Comparison of ENCODE assay signal across 15 cellular contexts in genomic region chr11:35994421-35994820, GRCh38. TPM values are rescaled to one million over a fixed set of nuclear protein-coding genes. Genes with fewer than 3 reads are reported as not detected.
DNase-seq lines count a peak whose midpoint lies in the region; ATAC-seq and TF ChIP-seq lines count a peak whose summit lies in the region.
"Had no signal": no experiment of that assay in that cellular context is flagged by ENCODE, and none has a peak within 500 bp of the region (broad histone marks: within the 10 kb centered on the region; RNA-seq: fewer than 3 reads in every experiment).

No MANE protein-coding gene starts in this region.

- no peak overlapping the region for H3K4me3 Mint-ChIP-seq in activated CD4-positive, alpha-beta T cell treated with anti-CD3 and anti-CD28 coated beads for 36 hours
- peak overlapping the region; percentile 54 for H3K4me3 Mint-ChIP-seq in activated naive CD8-positive, alpha-beta T cell treated with anti-CD3 and anti-CD28 coated beads, Interleukin-2, amount 10 ng/mL, durations not matched to agents 7 days and 5 days
- H3K4me3 Mint-ChIP-seq in activated naive CD8-positive, alpha-beta T cell treated with anti-CD3 and anti-CD28 coated beads for 36 hours = no peak overlapping the region
- no peak overlapping the region for H3K4me3 Mint-ChIP-seq in activated T-helper 1 cell treated with anti-CD3 and anti-CD28 coated beads, Interleukin-12 subunit alpha, Interleukin-12 subunit beta, Interleukin-2, Interleukin-4 antibody, amounts not matched to agents 30 ng/mL and 10 ng/mL and 1 ng/mL, durations not matched to agents 14 hours and 24 hours and 36 hours
- H3K4me3 Mint-ChIP-seq: CD4-positive, CD25-positive, alpha-beta regulatory T cell; HFFc6 had no signal

- ATAC-seq in activated CD4-positive, alpha-beta T cell treated with anti-CD3 and anti-CD28 coated beads for 36 hours = no peak
- peak; percentile 78 for ATAC-seq in activated naive CD8-positive, alpha-beta T cell treated with anti-CD3 and anti-CD28 coated beads, Interleukin-2, amount 10 ng/mL, durations not matched to agents 7 days and 5 days (ENCODE audit: low read depth)

- H3K27ac Mint-ChIP-seq in activated CD4-positive, alpha-beta T cell treated with anti-CD3 and anti-CD28 coated beads for 36 hours = no peak overlapping the region
- no peak overlapping the region for H3K27ac Mint-ChIP-seq in activated naive CD8-positive, alpha-beta T cell treated with anti-CD3 and anti-CD28 coated beads, Interleukin-2, amount 10 ng/mL, durations not matched to agents 7 days and 5 days
- no peak overlapping the region for H3K27ac Mint-ChIP-seq in activated naive CD8-positive, alpha-beta T cell treated with anti-CD3 and anti-CD28 coated beads for 36 hours
- H3K27ac Mint-ChIP-seq in activated T-helper 1 cell treated with anti-CD3 and anti-CD28 coated beads, Interleukin-12 subunit alpha, Interleukin-12 subunit beta, Interleukin-2, Interleukin-4 antibody, amounts not matched to agents 30 ng/mL and 10 ng/mL and 1 ng/mL, durations not matched to agents 14 hours and 24 hours and 36 hours = no peak overlapping the region
- H3K27ac Mint-ChIP-seq: CD4-positive, CD25-positive, alpha-beta regulatory T cell; HFFc6 had no signal

- H3K9me3 Mint-ChIP-seq in activated CD4-positive, alpha-beta T cell treated with anti-CD3 and anti-CD28 coated beads for 36 hours (ENCODE audit: low read depth) = peaks cover 3% of the 10 kb centered on the region
- H3K9me3 Mint-ChIP-seq in activated naive CD8-positive, alpha-beta T cell treated with anti-CD3 and anti-CD28 coated beads, Interleukin-2, amount 10 ng/mL, durations not matched to agents 7 days and 5 days = peaks cover 11% of the 10 kb centered on the region
- H3K9me3 Mint-ChIP-seq in activated naive CD8-positive, alpha-beta T cell treated with anti-CD3 and anti-CD28 coated beads for 36 hours = no peaks in the 10 kb centered on the region
- peaks cover 7% of the 10 kb centered on the region for H3K9me3 Mint-ChIP-seq in activated T-helper 1 cell treated with anti-CD3 and anti-CD28 coated beads, Interleukin-12 subunit alpha, Interleukin-12 subunit beta, Interleukin-2, Interleukin-4 antibody, amounts not matched to agents 30 ng/mL and 10 ng/mL and 1 ng/mL, durations not matched to agents 14 hours and 24 hours and 36 hours

- H3K27me3 Mint-ChIP-seq in activated CD4-positive, alpha-beta T cell treated with anti-CD3 and anti-CD28 coated beads for 36 hours = peaks cover 29% of the 10 kb centered on the region
- H3K27me3 Mint-ChIP-seq in activated naive CD8-positive, alpha-beta T cell treated with anti-CD3 and anti-CD28 coated beads, Interleukin-2, amount 10 ng/mL, durations not matched to agents 7 days and 5 days = peaks cover 50% of the 10 kb centered on the region
- peaks cover 27% of the 10 kb centered on the region for H3K27me3 Mint-ChIP-seq in activated naive CD8-positive, alpha-beta T cell treated with anti-CD3 and anti-CD28 coated beads for 36 hours
- peaks cover 2% of the 10 kb centered on the region for H3K27me3 Mint-ChIP-seq in activated T-helper 1 cell treated with anti-CD3 and anti-CD28 coated beads, Interleukin-12 subunit alpha, Interleukin-12 subunit beta, Interleukin-2, Interleukin-4 antibody, amounts not matched to agents 30 ng/mL and 10 ng/mL and 1 ng/mL, durations not matched to agents 14 hours and 24 hours and 36 hours (ENCODE audit: insufficient read depth)

- peak; percentile 5 for DNase-seq in activated CD4-positive, alpha-beta T cell treated with anti-CD3 and anti-CD28 coated beads for 36 hours
- no peak for DNase-seq in activated CD4-positive, alpha-beta T cell treated with anti-CD3 and anti-CD28 coated beads, Interleukin-2, amount 50 U/mL, for 4 hours
- no peak for DNase-seq in activated naive CD8-positive, alpha-beta T cell treated with anti-CD3 and anti-CD28 coated beads, Interleukin-2, amount 10 ng/mL, durations not matched to agents 7 days and 5 days
- DNase-seq in activated naive CD8-positive, alpha-beta T cell treated with anti-CD3 and anti-CD28 coated beads for 36 hours = no peak
- DNase-seq in SW480 (ENCODE audit: low spot score) = peak; percentile 30
- peak; percentile 1 for DNase-seq in activated T-helper 1 cell treated with anti-CD3 and anti-CD28 coated beads, Interleukin-12 subunit alpha, Interleukin-12 subunit beta, Interleukin-2, Interleukin-4 antibody, amounts not matched to agents 30 ng/mL and 10 ng/mL and 1 ng/mL, durations not matched to agents 14 hours and 24 hours and 36 hours (ENCODE audit: low spot score)
- no peak for DNase-seq in left ventricle myocardium inferior
- DNase-seq in NCI-H2227 (lab: John Stamatoyannopoulos, UW; ENCODE audit: unreplicated experiment) = no peak
- DNase-seq: 8988T, AML-193, DMS53, HCEC 1CT, HFFc6 had no signal

- peaks cover 5% of the 10 kb centered on the region for H3K27me3 ChIP-seq in left ventricle myocardium inferior (ENCODE audit: low read depth)
- H3K27me3 ChIP-seq: BLaER1 had no signal

- POLR2A ChIA-PET in activated CD4-positive, alpha-beta T cell treated with anti-CD3 and anti-CD28 coated beads for 36 hours (lab: Charles Lee) = no interaction called here
- POLR2A ChIA-PET in activated naive CD8-positive, alpha-beta T cell treated with anti-CD3 and anti-CD28 coated beads, Interleukin-2, amount 10 ng/mL, durations not matched to agents 7 days and 5 days (lab: Charles Lee) = no interaction called here

- no peak for TF ChIP-seq CTCF in left ventricle myocardium inferior (IDR thresholded peaks at IDR 0.05; ENCODE audit: borderline replicate concordance)

- H3K36me3 Mint-ChIP-seq in activated CD4-positive, alpha-beta T cell treated with anti-CD3 and anti-CD28 coated beads for 36 hours (ENCODE audit: low read depth) = no peaks in the 10 kb centered on the region
- peaks cover 2% of the 10 kb centered on the region for H3K36me3 Mint-ChIP-seq in activated naive CD8-positive, alpha-beta T cell treated with anti-CD3 and anti-CD28 coated beads, Interleukin-2, amount 10 ng/mL, durations not matched to agents 7 days and 5 days
- no peaks in the 10 kb centered on the region for H3K36me3 Mint-ChIP-seq in activated naive CD8-positive, alpha-beta T cell treated with anti-CD3 and anti-CD28 coated beads for 36 hours
- no peaks in the 10 kb centered on the region for H3K36me3 Mint-ChIP-seq in activated T-helper 1 cell treated with anti-CD3 and anti-CD28 coated beads, Interleukin-12 subunit alpha, Interleukin-12 subunit beta, Interleukin-2, Interleukin-4 antibody, amounts not matched to agents 30 ng/mL and 10 ng/mL and 1 ng/mL, durations not matched to agents 14 hours and 24 hours and 36 hours (ENCODE audit: low read depth)
- H3K36me3 Mint-ChIP-seq: CD4-positive, CD25-positive, alpha-beta regulatory T cell had no signal

- no peaks in the 10 kb centered on the region for H3K4me1 ChIP-seq in left ventricle myocardium inferior

- H3K27ac ChIP-seq in left ventricle myocardium inferior (replicated peaks) = no peak overlapping the region
- H3K27ac ChIP-seq: BLaER1 had no signal

- CTCF ChIA-PET in activated CD4-positive, alpha-beta T cell treated with anti-CD3 and anti-CD28 coated beads for 36 hours (lab: Charles Lee) = no interaction called here

- no peak overlapping the region for H3K4me3 ChIP-seq in left ventricle myocardium inferior
- H3K4me3 ChIP-seq: BLaER1 had no signal

- no peaks in the 10 kb centered on the region for H3K4me1 Mint-ChIP-seq in activated CD4-positive, alpha-beta T cell treated with anti-CD3 and anti-CD28 coated beads for 36 hours
- H3K4me1 Mint-ChIP-seq in activated naive CD8-positive, alpha-beta T cell treated with anti-CD3 and anti-CD28 coated beads, Interleukin-2, amount 10 ng/mL, durations not matched to agents 7 days and 5 days = peaks cover 20% of the 10 kb centered on the region
- H3K4me1 Mint-ChIP-seq in activated naive CD8-positive, alpha-beta T cell treated with anti-CD3 and anti-CD28 coated beads for 36 hours = peaks cover 1% of the 10 kb centered on the region
- H3K4me1 Mint-ChIP-seq in activated T-helper 1 cell treated with anti-CD3 and anti-CD28 coated beads, Interleukin-12 subunit alpha, Interleukin-12 subunit beta, Interleukin-2, Interleukin-4 antibody, amounts not matched to agents 30 ng/mL and 10 ng/mL and 1 ng/mL, durations not matched to agents 14 hours and 24 hours and 36 hours (ENCODE audit: low read depth) = peaks cover 12% of the 10 kb centered on the region
- H3K4me1 Mint-ChIP-seq: CD4-positive, CD25-positive, alpha-beta regulatory T cell had no signal

- peaks cover 14% of the 10 kb centered on the region for H3K9me3 ChIP-seq in left ventricle myocardium inferior (replicated peaks)

- H3K36me3 ChIP-seq in left ventricle myocardium inferior = no peaks in the 10 kb centered on the region

- intact Hi-C loops in activated CD4-positive, alpha-beta T cell treated with anti-CD3 and anti-CD28 coated beads for 36 hours (cut with DNase I, micrococcal nuclease) = no loop called here
- intact Hi-C loops in activated T-helper 1 cell treated with anti-CD3 and anti-CD28 coated beads, Interleukin-12 subunit alpha, Interleukin-12 subunit beta, Interleukin-2, Interleukin-4 antibody, amounts not matched to agents 30 ng/mL and 10 ng/mL and 1 ng/mL, durations not matched to agents 14 hours and 24 hours and 36 hours (cut with micrococcal nuclease) = no loop called here
- intact Hi-C loops in left ventricle myocardium inferior (cut with micrococcal nuclease) = no loop called here

RNA-seq across cellular contexts. Expression of gene LDLRAD3, which starts 50.6 kb away (rescaled TPM):
- total RNA-seq in activated CD4-positive, alpha-beta T cell treated with anti-CD3 and anti-CD28 coated beads for 36 hours = under 1 TPM; 0.46 to 0.47 TPM
- under 1 TPM in 1 of 2 experiments, not detected in 1; 0.09 TPM for total RNA-seq in activated naive CD8-positive, alpha-beta T cell treated with anti-CD3 and anti-CD28 coated beads, Interleukin-2, amount 10 ng/mL, durations not matched to agents 7 days and 5 days
- total RNA-seq in activated naive CD8-positive, alpha-beta T cell treated with anti-CD3 and anti-CD28 coated beads for 36 hours = under 1 TPM; 0.12 to 0.24 TPM
- total RNA-seq in activated T-helper 1 cell treated with anti-CD3 and anti-CD28 coated beads, Interleukin-12 subunit alpha, Interleukin-12 subunit beta, Interleukin-2, Interleukin-4 antibody, amounts not matched to agents 30 ng/mL and 10 ng/mL and 1 ng/mL, durations not matched to agents 14 hours and 24 hours and 36 hours = 0.57 and 0.76 TPM in 2 replicates
- total RNA-seq in left ventricle myocardium inferior = 1.0 TPM
- total RNA-seq: CD4-positive, CD25-positive, alpha-beta regulatory T cell had no signal

Comparison
In these comparisons a context has a peak if more than half of its experiments do, and no peak if none do; other contexts are left out.
1. DNase-seq: peak in activated CD4-positive, alpha-beta T cell treated with anti-CD3 and anti-CD28 coated beads for 36 hours (single experiment), SW480 (single experiment) and activated T-helper 1 cell treated with anti-CD3 and anti-CD28 coated beads, Interleukin-12 subunit alpha, Interleukin-12 subunit beta, Interleukin-2, Interleukin-4 antibody, amounts not matched to agents 30 ng/mL and 10 ng/mL and 1 ng/mL, durations not matched to agents 14 hours and 24 hours and 36 hours (single experiment); none in activated CD4-positive, alpha-beta T cell treated with anti-CD3 and anti-CD28 coated beads, Interleukin-2, amount 50 U/mL, for 4 hours (0 of 2), activated naive CD8-positive, alpha-beta T cell treated with anti-CD3 and anti-CD28 coated beads, Interleukin-2, amount 10 ng/mL, durations not matched to agents 7 days and 5 days (single experiment), activated naive CD8-positive, alpha-beta T cell treated with anti-CD3 and anti-CD28 coated beads for 36 hours (single experiment), left ventricle myocardium inferior (single experiment) and NCI-H2227 (single experiment).